In genomic region chr1:226940029-226940805, GRCh38 we compare ENCODE assay signal across 8 cellular contexts. TPM values are rescaled to one million over a fixed set of nuclear protein-coding genes. Genes with fewer than 3 reads are reported as not detected.
DNase-seq lines count a peak whose midpoint lies in the region; ATAC-seq and TF ChIP-seq lines count a peak whose summit lies in the region.

Gene COQ8A (plus strand): TSS chr1:226940294. CDS start chr1:226961386, 21,092 bp downstream.

- no peaks in the 10 kb centered on the region for H3K79me2 ChIP-seq in OCI-LY7 (ENCODE audit: insufficient read depth, low read depth, low read length)

- H3K36me3 ChIP-seq in IMR-90 (ENCODE audit: control insufficient read depth, insufficient read depth, low read length) (no peaks in the 10 kb centered on the region), OCI-LY7 (ENCODE audit: insufficient read depth, low read length) (no peaks in the 10 kb centered on the region), mesodermal cell (ENCODE audit: control insufficient read depth, insufficient read depth, low read length) (no peaks in the 10 kb centered on the region)

- H3K4me1 ChIP-seq in IMR-90 (ENCODE audit: control insufficient read depth, insufficient read depth, low read length) (peaks cover 3% of the 10 kb centered on the region), OCI-LY7 (ENCODE audit: insufficient read depth, low read length, poor library complexity, severe bottlenecking) (peaks cover 26% of the 10 kb centered on the region), mesodermal cell (ENCODE audit: control insufficient read depth, insufficient read depth, low read length, poor library complexity, severe bottlenecking) (peaks cover 11% of the 10 kb centered on the region)

- TF ChIP-seq CTCF in IMR-90 (conservative IDR thresholded peaks at IDR 0.05; ENCODE audit: low read depth, low read length) (no peak), OCI-LY7 (conservative IDR thresholded peaks at IDR 0.05; ENCODE audit: low read length) (no peak), endothelial cell (IDR thresholded peaks at IDR 0.05; ENCODE audit: unreplicated experiment) (no peak)

- H4K8ac ChIP-seq in IMR-90 (ENCODE audit: low read depth in 2 of 2, low read length in 2 of 2): peak within 1 kb of the TSS; percentile 91 to 92

- peak within 1 kb of the TSS; percentile 77 for H3K56ac ChIP-seq in IMR-90 (ENCODE audit: extremely low read depth, insufficient read depth, low read length)

- H3K9me3 Mint-ChIP-seq in endothelial cell (ENCODE audit: unreplicated experiment): peaks cover 3% of the 10 kb centered on the region

- TF ChIP-seq POLR2A in IMR-90 (IDR thresholded peaks at IDR 0.05; ENCODE audit: low read depth, low read length): no peak

- H3K9ac ChIP-seq in IMR-90 (ENCODE audit: low read depth, low read length): peak within 1 kb of the TSS; percentile 74

- no peaks in the 10 kb centered on the region for H3K9me2 ChIP-seq in OCI-LY7 (ENCODE audit: insufficient read depth, low read length)

- H3K36me3 Mint-ChIP-seq in endothelial cell (ENCODE audit: low read depth, unreplicated experiment): peaks cover 9% of the 10 kb centered on the region

- H3K27ac Mint-ChIP-seq in endothelial cell (ENCODE audit: unreplicated experiment): peak within 1 kb of the TSS; percentile 85

- H3K14ac ChIP-seq in IMR-90 (replicated peaks; ENCODE audit: low read depth, low read length): peak within 1 kb of the TSS; percentile 73

- peak within 1 kb of the TSS; percentile 100 for H2AFZ ChIP-seq in IMR-90 (replicated peaks; ENCODE audit: low read length, poor library complexity)
- H2AFZ ChIP-seq in OCI-LY7 (ENCODE audit: low read length): peak within 1 kb of the TSS; percentile 80

- peak within 1 kb of the TSS; percentile 37; the same call in 1 of the 3 replicates for H2BK15ac ChIP-seq in IMR-90 (ENCODE audit: low read depth, low read length)

- H4K5ac ChIP-seq in IMR-90 (ENCODE audit: low read depth, low read length): peak within 1 kb of the TSS; percentile 81

- POLR2A ChIA-PET in IMR-90 (lab: Charles Lee; ENCODE audit: unreplicated experiment) (no interaction called here), OCI-LY7 (lab: Charles Lee) (interaction anchor here (0.9 kb wide), 1 partner anchor 57 kb away, joined by 7 read pairs; no protein-coding TSS in a partner anchor)

- peak within 1 kb of the TSS; percentile 65 for H2BK120ac ChIP-seq in IMR-90 (ENCODE audit: low read depth, low read length)

- H3K9me1 ChIP-seq in IMR-90 (ENCODE audit: insufficient read depth, low read length): peaks cover 8% of the 10 kb centered on the region; the same call in 1 of the 2 replicates

- dilution Hi-C loops in IMR-90 (cut with HindIII; ENCODE audit: low sequenced_read_pairs, unreplicated experiment): no loop called here

- H3K4ac ChIP-seq in IMR-90 (ENCODE audit: low read depth, low read length): peak within 1 kb of the TSS; percentile 98

- H3K9me3 ChIP-seq in IMR-90 (ENCODE audit: control insufficient read depth, insufficient read depth, low read length) (no peaks in the 10 kb centered on the region), OCI-LY7 (ENCODE audit: low read length) (peaks cover 7% of the 10 kb centered on the region; the same call in 1 of the 2 replicates), mesodermal cell (ENCODE audit: control insufficient read depth, low read length) (peaks cover 5% of the 10 kb centered on the region)

- H3K4me2 ChIP-seq in IMR-90 (ENCODE audit: low read depth, low read length): peak within 1 kb of the TSS; percentile 86
- H3K4me2 ChIP-seq in OCI-LY7 (ENCODE audit: low read length): peak within 1 kb of the TSS; percentile 95

- CTCF ChIA-PET in IMR-90 (lab: Yijun Ruan, JAX) (interaction anchor here (0.6 kb wide), 1 partner anchor 93 kb away, joined by 3 read pairs; no protein-coding TSS in a partner anchor), OCI-LY7 (lab: Charles Lee; ENCODE audit: unreplicated experiment) (interaction anchor here (0.6 kb wide), 1 partner anchor 978 kb away, joined by 3 read pairs; no protein-coding TSS in a partner anchor)

- peak within 1 kb of the TSS; percentile 88 for H3K4me3 Mint-ChIP-seq in endothelial cell (ENCODE audit: unreplicated experiment)

- no peaks in the 10 kb centered on the region for H4K20me1 ChIP-seq in IMR-90 (ENCODE audit: insufficient read depth, low read length)
- no peaks in the 10 kb centered on the region for H4K20me1 ChIP-seq in OCI-LY7 (ENCODE audit: insufficient read depth, low read length)

- intact Hi-C loops in IMR-90 (cut with micrococcal nuclease): no loop called here
- intact Hi-C loops in OCI-LY7 (cut with micrococcal nuclease; ENCODE audit: unreplicated experiment): loop anchor here (5.0 kb wide), 1 partner anchor 308 kb away; no protein-coding TSS in a partner anchor

- 0 out of 2 replicates have a peak within 1 kb of the TSS, but pooled peaks have one; percentile 24 for H2AK5ac ChIP-seq in IMR-90 (ENCODE audit: low read depth, low read length)

- H3K4me3 ChIP-seq in IMR-90 (ENCODE audit: insufficient read depth, low read depth, low read length) (peak within 1 kb of the TSS; percentile 57), OCI-LY7 (ENCODE audit: low read depth, low read length, poor library complexity, severe bottlenecking) (peak within 1 kb of the TSS; percentile 83), mesodermal cell (ENCODE audit: extremely low read depth, insufficient read depth, low read length, poor library complexity, severe bottlenecking) (peak within 1 kb of the TSS; percentile 63)

- ATAC-seq in GM21529 (IDR thresholded peaks at IDR 0.05; ENCODE audit: unreplicated experiment) (peak; percentile 96), IMR-90 (ENCODE audit: low read depth) (peak; percentile 97)

- peak within 1 kb of the TSS; percentile 76 for H4K91ac ChIP-seq in IMR-90 (ENCODE audit: insufficient read depth, low read depth, low read length)

- in situ Hi-C loops in Caki2 (cut with HindIII; ENCODE audit: low pct_unique_long_range_greater_than_20kb, low sequenced_read_pairs) (no loop called here), IMR-90 (cut with MboI; ENCODE audit: low sequenced_read_pairs) (no loop called here)

- H3K79me1 ChIP-seq in IMR-90 (ENCODE audit: low read depth in 1 of 2, low read length in 2 of 2): no peaks in the 10 kb centered on the region; a peak in 1 of 4 replicates

- peak within 1 kb of the TSS; percentile 62 for H3K18ac ChIP-seq in IMR-90 (ENCODE audit: low read depth, low read length)

- H3K27ac ChIP-seq in IMR-90 (ENCODE audit: insufficient read depth, low read length) (peak within 1 kb of the TSS; percentile 85), OCI-LY7 (ENCODE audit: low read depth, low read length, poor library complexity, severe bottlenecking) (peak within 1 kb of the TSS; percentile 91), mesodermal cell (ENCODE audit: low read depth, low read length, severe bottlenecking) (peak within 1 kb of the TSS; percentile 98)

- DNase-seq in Caki2 (ENCODE audit: low read depth) (peak; percentile 100), IMR-90 (peak; percentile 99), OCI-LY7 (ENCODE audit: low spot score) (peak; percentile 99), activated T-cell treated with anti-CD3 and anti-CD28 coated beads for 1 hour (ENCODE audit: low read depth) (peak; percentile 97), endothelial cell (ENCODE audit: low spot score) (peak; percentile 98)
- peak; percentile 96 for DNase-seq in stimulated activated CD8-positive, alpha-beta memory T cell treated with anti-CD3 and anti-CD28 coated beads, Interleukin-15, amount 100 ng/mL, for 24 hours (ENCODE audit: low read depth)

- H2BK5ac ChIP-seq in IMR-90 (ENCODE audit: low read depth, low read length, poor library complexity, severe bottlenecking): peak within 1 kb of the TSS; percentile 84

- H2AK9ac ChIP-seq in IMR-90 (replicated peaks; ENCODE audit: low read depth, low read length, poor library complexity): peak within 1 kb of the TSS; percentile 96

- no TSS peak for BruUV-seq in IMR-90 (replicated peaks; lab: Mats Ljungman, UMichigan)
- BruUV-seq in OCI-LY7 (replicated peaks; lab: Mats Ljungman, UMichigan): no TSS peak

- H3K23ac ChIP-seq in IMR-90 (ENCODE audit: low read depth, low read length): peak within 1 kb of the TSS; percentile 94

- peaks cover 48% of the 10 kb centered on the region for H3K4me1 Mint-ChIP-seq in endothelial cell (ENCODE audit: unreplicated experiment)

- H3K27me3 ChIP-seq in IMR-90 (ENCODE audit: control insufficient read depth, insufficient read depth, low read length): no peaks in the 10 kb centered on the region

- no peak for TF ChIP-seq RAD21 in IMR-90 (IDR thresholded peaks at IDR 0.05; ENCODE audit: low read length)

- H3K27me3 Mint-ChIP-seq in endothelial cell (ENCODE audit: unreplicated experiment): peaks cover 20% of the 10 kb centered on the region

- H2BK20ac ChIP-seq in IMR-90 (ENCODE audit: low read depth, low read length): no peak within 1 kb of the TSS

- 1% methylated on average over 34 of the region's 73 CpGs; no CpG with 5 or more reads in 1 of the 2 experiments for WGBS in IMR-90 (ENCODE audit: extremely low coverage in 2 of 2, insufficient read length in 1 of 2), 2 experiments
- WGBS in mesodermal cell (ENCODE audit: insufficient coverage in 2 of 2), 2 experiments: 1 to 2% methylated on average over 59 to 64 of the region's 73 CpGs

TF ChIP-seq in IMR-90, 13 proteins besides CTCF, POLR2A, EP300 and RAD21 (continues in another document):
- peak; percentile 63 for TF ChIP-seq MXI1 (IDR thresholded peaks at IDR 0.05; ENCODE audit: borderline replicate concordance, low read depth, low read length)
- TF ChIP-seq SMC3 (IDR thresholded peaks at IDR 0.05; ENCODE audit: low read depth, low read length): no peak
- TF ChIP-seq BHLHE40 (IDR thresholded peaks at IDR 0.05; ENCODE audit: low read depth, low read length): peak; percentile 99
- peak; percentile 10 for TF ChIP-seq RCOR1 (IDR thresholded peaks at IDR 0.05; ENCODE audit: insufficient replicate concordance, low read length)
- TF ChIP-seq ELK1 (IDR thresholded peaks at IDR 0.05; ENCODE audit: borderline replicate concordance, low read depth, low read length): no peak

RNA-seq across cellular contexts. Expression of gene COQ8A, which starts in this region (rescaled TPM):
- total RNA-seq in Caki2 (2014; rRNA removed; shearing (Covaris generic); ENCODE audit: low replicate concordance): 7.7 and 12.2 TPM in 2 replicates
- 3.3 and 3.8 TPM in 2 replicates for total RNA-seq in IMR-90 (2012; rRNA removed)
- 5.8 and 6.1 TPM in 2 replicates for polyA plus RNA-seq in IMR-90 (2012; rRNA removed)
- 4.5 and 6.1 TPM in 2 replicates for polyA plus RNA-seq in IMR-90 (2012; cell fraction: cytosol; rRNA removed)
- 13.1 and 19.4 TPM in 2 replicates for polyA plus RNA-seq in IMR-90 (2012; cell fraction: nucleus; rRNA removed; ENCODE audit: low replicate concordance)
- total RNA-seq in OCI-LY7 (2014; rRNA removed; shearing (Covaris generic)): 14.2 and 19.4 TPM in 2 replicates
- total RNA-seq in OCI-LY7 (2022): 19.6 and 22.7 TPM in 2 replicates
- 22.7 TPM for total RNA-seq in endothelial cell (ENCODE audit: unreplicated experiment)
- 14.8 TPM for polyA plus RNA-seq in mesodermal cell (2013, experiment 1 of 2)
- 12.4 TPM for polyA plus RNA-seq in mesodermal cell (2013, experiment 2 of 2)

Comparison
In these comparisons a context has a peak if more than half of its experiments do, and no peak if none do; other contexts are left out.
1. Peak in every context shown above with its lines: DNase-seq, ATAC-seq, H3K4me3 ChIP-seq and H3K27ac ChIP-seq.